Comparison of ENCODE assay signal across 10 cellular contexts in the genomic region with DNA sequence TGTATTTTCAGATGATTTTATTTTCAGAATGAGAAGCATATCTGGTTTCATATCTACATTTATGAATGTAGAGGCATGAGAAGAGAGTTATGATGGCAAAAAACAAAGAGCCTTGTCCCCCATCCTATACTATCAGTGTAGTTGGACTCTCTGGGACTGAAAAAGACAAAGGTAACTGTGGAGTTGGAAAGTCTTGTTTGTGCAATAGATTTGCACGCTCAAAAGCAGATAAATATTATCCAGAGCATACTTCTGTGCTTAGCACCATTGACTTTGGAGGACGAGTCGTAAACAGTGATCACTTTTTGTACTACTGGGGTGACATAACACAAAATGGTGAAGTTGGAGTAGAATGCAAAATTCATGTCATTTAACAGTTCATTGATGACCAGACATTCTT.
DNase-seq lines count a peak whose midpoint lies in the region; TF ChIP-seq lines count a peak whose summit lies in the region.
"Had no signal": no experiment of that assay in that cellular context is flagged by ENCODE, and none has a peak within 500 bp of the region (broad histone marks: within the 10 kb centered on the region; RNA-seq: fewer than 3 reads in every experiment).

No MANE protein-coding gene starts in this region.

- POLR2A ChIA-PET in RWPE1 (lab: Yijun Ruan, JAX; ENCODE audit: low non-redundant PET) = no interaction called here

- H3K27ac Mint-ChIP-seq in neural progenitor cell = peak overlapping the region; percentile 77

- H3K27me3 ChIP-seq in fibroblast of lung (ENCODE audit: control insufficient read depth, insufficient read depth, low read length) (no peaks in the 10 kb centered on the region), neural progenitor cell (peaks cover 21% of the 10 kb centered on the region)
- H3K27me3 ChIP-seq: BLaER1 treated with 17β-estradiol and CSF1 and Interleukin-3, amounts not matched to agents 10 nM and 100 nM had no signal

- no peaks in the 10 kb centered on the region for H3K9me3 ChIP-seq in fibroblast of lung (ENCODE audit: control insufficient read depth, insufficient read depth, low read depth, low read length)
- H3K9me3 ChIP-seq in neural progenitor cell (ENCODE audit: low read depth) = no peaks in the 10 kb centered on the region

- H4K20me1 ChIP-seq in fibroblast of lung (ENCODE audit: control insufficient read depth, extremely low read depth, insufficient read depth, low read length) (no peaks in the 10 kb centered on the region), neural progenitor cell (ENCODE audit: low read depth) (no peaks in the 10 kb centered on the region)
- H4K20me1 ChIP-seq: BLaER1 treated with 17β-estradiol and CSF1 and Interleukin-3, amounts not matched to agents 10 nM and 100 nM had no signal

- H2AFZ ChIP-seq in fibroblast of lung (ENCODE audit: low read length) (peak overlapping the region; percentile 76), neural progenitor cell (replicated peaks) (peak overlapping the region; percentile 96)

- no peaks in the 10 kb centered on the region for H3K27me3 Mint-ChIP-seq in neural progenitor cell (ENCODE audit: insufficient read depth, low read depth)

- peaks cover 6% of the 10 kb centered on the region for H3F3A ChIP-seq in neural progenitor cell (ENCODE audit: low read depth)

- H3K4me1 Mint-ChIP-seq in neural progenitor cell = peaks cover 6% of the 10 kb centered on the region

- H3K27ac ChIP-seq in 22Rv1 (peak overlapping the region; percentile 57), RWPE1 (peak overlapping the region; percentile 87), fibroblast of lung (ENCODE audit: insufficient read depth, low read length) (no peak overlapping the region), neural progenitor cell (no peak overlapping the region)
- H3K27ac ChIP-seq: BLaER1 treated with 17β-estradiol and CSF1 and Interleukin-3, amounts not matched to agents 10 nM and 100 nM had no signal

- H3K36me3 ChIP-seq in fibroblast of lung (ENCODE audit: control insufficient read depth, insufficient read depth, low read length) (no peaks in the 10 kb centered on the region), neural progenitor cell (no peaks in the 10 kb centered on the region)
- H3K36me3 ChIP-seq: BLaER1 treated with 17β-estradiol and CSF1 and Interleukin-3, amounts not matched to agents 10 nM and 100 nM had no signal

- H3K9ac ChIP-seq in fibroblast of lung (ENCODE audit: insufficient read depth, low read length) = peak overlapping the region; percentile 42
- H3K9ac ChIP-seq in neural progenitor cell = no peak overlapping the region
- H3K9ac ChIP-seq: BLaER1 treated with 17β-estradiol and CSF1 and Interleukin-3, amounts not matched to agents 10 nM and 100 nM had no signal

- H3K79me2 ChIP-seq in fibroblast of lung (ENCODE audit: control insufficient read depth, insufficient read depth, low read length) (no peaks in the 10 kb centered on the region), neural progenitor cell (ENCODE audit: low read depth) (no peaks in the 10 kb centered on the region)

- DNase-seq in RWPE1 (ENCODE audit: low spot score) (no peak), fibroblast of lung (ENCODE audit: low read depth in 2 of 2) (no peak), neural progenitor cell (ENCODE audit: low spot score) (no peak), glomerular visceral epithelial cell (ENCODE audit: extremely low spot score) (no peak), amniotic stem cell (lab: John Stamatoyannopoulos, UW) (no peak), DMS114 treated with DMSO at 0.1 percent for 48 hours (lab: John Stamatoyannopoulos, UW; ENCODE audit: unreplicated experiment) (no peak)
- DNase-seq in effector CD4-positive, alpha-beta T cell = no peak
- DNase-seq: NK-92 treated with Interleukin-12 subunit alpha and Interleukin-12 subunit beta, amount 100 ng/mL, for 24 hours had no signal

- CTCF ChIA-PET in RWPE1 (lab: Yijun Ruan, JAX) = no interaction called here

- peak overlapping the region; percentile 86 for H3K4me3 Mint-ChIP-seq in neural progenitor cell

- H3K4me1 ChIP-seq in fibroblast of lung (ENCODE audit: control insufficient read depth, extremely low read depth, insufficient read depth, low read length) (no peaks in the 10 kb centered on the region), neural progenitor cell (peaks cover 4% of the 10 kb centered on the region)
- H3K4me1 ChIP-seq: BLaER1 treated with 17β-estradiol and CSF1 and Interleukin-3, amounts not matched to agents 10 nM and 100 nM had no signal

- TF ChIP-seq CTCF in 22Rv1 (IDR thresholded peaks at IDR 0.05) = no peak
- TF ChIP-seq CTCF in RWPE1 (conservative IDR thresholded peaks at IDR 0.05; ENCODE audit: low read depth) = no peak
- TF ChIP-seq CTCF in fibroblast of lung (conservative IDR thresholded peaks at IDR 0.05 in 1 of 2, IDR thresholded peaks at IDR 0.05 in 1 of 2; ENCODE audit: low read depth in 1 of 2, low read length in 2 of 2) = no peak
- TF ChIP-seq CTCF in neural progenitor cell (IDR thresholded peaks at IDR 0.05) = no peak

- H3K4me3 ChIP-seq in fibroblast of lung (replicated peaks in 1 of 4; ENCODE audit: control extremely low read depth in 1 of 4, insufficient read depth in 1 of 4, low read depth in 3 of 4, low read length in 4 of 4) (peak overlapping the region; percentile 23 to 73 (median 50)), neural progenitor cell (peak overlapping the region; percentile 45)
- H3K4me3 ChIP-seq: BLaER1 treated with 17β-estradiol and CSF1 and Interleukin-3, amounts not matched to agents 10 nM and 100 nM had no signal

- peaks cover 18% of the 10 kb centered on the region for H3K9me3 Mint-ChIP-seq in neural progenitor cell

- H3K4me2 ChIP-seq in fibroblast of lung (ENCODE audit: extremely low read depth, insufficient read depth, low read length) (peak overlapping the region; percentile 92), neural progenitor cell (peak overlapping the region; percentile 82)
- H3K4me2 ChIP-seq: BLaER1 treated with 17β-estradiol and CSF1 and Interleukin-3, amounts not matched to agents 10 nM and 100 nM had no signal

- H3K36me3 Mint-ChIP-seq in neural progenitor cell = no peaks in the 10 kb centered on the region

Comparison
In these comparisons a context has a peak if more than half of its experiments do, and no peak if none do; other contexts are left out.
1. H3K27ac ChIP-seq: peak in 22Rv1 (single experiment) and RWPE1 (single experiment); none in fibroblast of lung (single experiment) and neural progenitor cell (single experiment).